ENCODE assay signal across 27 cellular contexts in genomic region chr6:6580225-6580870, GRCh38. TPM values are rescaled to one million over a fixed set of nuclear protein-coding genes. Genes with fewer than 3 reads are reported as not detected.
DNase-seq lines count a peak whose midpoint lies in the region; ATAC-seq, FAIRE-seq and TF ChIP-seq lines count a peak whose summit lies in the region.
"Had no signal": no experiment of that assay in that cellular context is flagged by ENCODE, and none has a peak within 500 bp of the region (broad histone marks: within the 10 kb centered on the region; RNA-seq: fewer than 3 reads in every experiment).

No MANE protein-coding gene starts in this region.

- POLR2A ChIA-PET in T-cell (lab: Charles Lee) = interaction anchor here in 1 of 2 donors (0.5 kb wide), 1 partner anchor 98 kb away, joined by 4 read pairs; no protein-coding TSS in a partner anchor
- POLR2A ChIA-PET in activated naive CD8-positive, alpha-beta T cell treated with anti-CD3 and anti-CD28 coated beads, Interleukin-2, amount 10 ng/mL, durations not matched to agents 7 days and 5 days (lab: Charles Lee) = interaction anchor here (0.9 to 1.1 kb wide), 2 partner anchors 9 to 78 kb away, joined by 3 to 5 read pairs; partner anchors contain the start of gene LY86
- POLR2A ChIA-PET in naive thymus-derived CD8-positive, alpha-beta T cell (lab: Charles Lee) = interaction anchor here (0.5 to 2.4 kb wide), 4 partner anchors 31 to 634 kb away, joined by 3 to 11 read pairs (median 3); no protein-coding TSS in a partner anchor

- H3K27ac Mint-ChIP-seq in activated naive CD4-positive, alpha-beta T cell treated with anti-CD3 and anti-CD28 coated beads, Interleukin-2, amount 50 U/mL, for 24 hours = peak overlapping the region; percentile 57
- peak overlapping the region; percentile 51 to 53 for H3K27ac Mint-ChIP-seq in T-cell
- peak overlapping the region; percentile 28 for H3K27ac Mint-ChIP-seq in activated naive CD8-positive, alpha-beta T cell treated with anti-CD3 and anti-CD28 coated beads, Interleukin-2, amount 10 ng/mL, durations not matched to agents 7 days and 5 days
- peak overlapping the region in 9 of 10 donors; percentile 38 to 95 (median 90) for H3K27ac Mint-ChIP-seq in naive thymus-derived CD8-positive, alpha-beta T cell
- H3K27ac Mint-ChIP-seq: HFFc6 had no signal

- H3K27ac ChIP-seq in sigmoid colon = no peak overlapping the region
- H3K27ac ChIP-seq: GM23248, HL-60 had no signal

- FAIRE-seq in frontal cortex (lab: Jason Lieb, UNC) = no peak
- FAIRE-seq: HepG2, RCC 7860 had no signal

- H3K36me3 ChIP-seq in sigmoid colon = no peaks in the 10 kb centered on the region
- H3K36me3 ChIP-seq in mucosa of descending colon (ENCODE audit: low read depth) = no peaks in the 10 kb centered on the region

- H3K36me3 Mint-ChIP-seq in activated naive CD4-positive, alpha-beta T cell treated with anti-CD3 and anti-CD28 coated beads, Interleukin-2, amount 50 U/mL, for 24 hours = peaks cover 7% of the 10 kb centered on the region
- H3K36me3 Mint-ChIP-seq in T-cell = peaks cover 3% of the 10 kb centered on the region
- peaks cover 24% of the 10 kb centered on the region for H3K36me3 Mint-ChIP-seq in activated naive CD8-positive, alpha-beta T cell treated with anti-CD3 and anti-CD28 coated beads, Interleukin-2, amount 10 ng/mL, durations not matched to agents 7 days and 5 days
- H3K36me3 Mint-ChIP-seq in naive thymus-derived CD8-positive, alpha-beta T cell = peaks cover 0 to 7% (median 0%) of the 10 kb centered on the region in 3 donors

- H3K27me3 Mint-ChIP-seq in activated naive CD4-positive, alpha-beta T cell treated with anti-CD3 and anti-CD28 coated beads, Interleukin-2, amount 50 U/mL, for 24 hours = no peaks in the 10 kb centered on the region
- peaks cover 0 to 2% of the 10 kb centered on the region in 2 donors for H3K27me3 Mint-ChIP-seq in T-cell
- H3K27me3 Mint-ChIP-seq in activated naive CD8-positive, alpha-beta T cell treated with anti-CD3 and anti-CD28 coated beads, Interleukin-2, amount 10 ng/mL, durations not matched to agents 7 days and 5 days = no peaks in the 10 kb centered on the region
- H3K27me3 Mint-ChIP-seq in naive thymus-derived CD8-positive, alpha-beta T cell = no peaks in the 10 kb centered on the region

- no peak for TF ChIP-seq EP300 in sigmoid colon (IDR thresholded peaks at IDR 0.05)

- intact Hi-C loops in sigmoid colon (cut with DNase I) = no loop called here
- intact Hi-C loops in mucosa of descending colon (cut with DNase I, micrococcal nuclease) = no loop called here

- H3K9me3 ChIP-seq in sigmoid colon (no peaks in the 10 kb centered on the region), mucosa of descending colon (no peaks in the 10 kb centered on the region)

- TF ChIP-seq CTCF in sigmoid colon (IDR thresholded peaks at IDR 0.05) (no peak), mucosa of descending colon (IDR thresholded peaks at IDR 0.05) (no peak)

- no peaks in the 10 kb centered on the region for H3K9me3 Mint-ChIP-seq in activated naive CD4-positive, alpha-beta T cell treated with anti-CD3 and anti-CD28 coated beads, Interleukin-2, amount 50 U/mL, for 24 hours
- peaks cover 0 to 4% (median 2%) of the 10 kb centered on the region in 3 donors for H3K9me3 Mint-ChIP-seq in T-cell
- peaks cover 25% of the 10 kb centered on the region for H3K9me3 Mint-ChIP-seq in activated naive CD8-positive, alpha-beta T cell treated with anti-CD3 and anti-CD28 coated beads, Interleukin-2, amount 10 ng/mL, durations not matched to agents 7 days and 5 days
- H3K9me3 Mint-ChIP-seq in naive thymus-derived CD8-positive, alpha-beta T cell = peaks cover 0 to 11% (median 2%) of the 10 kb centered on the region in 9 donors

- WGBS in sigmoid colon, 2 donors = 75 to 90% methylated on average over 6 of the region's 6 CpGs

- peaks cover 0 to 21% (median 15%) of the 10 kb centered on the region in 4 donors for H3K4me1 ChIP-seq in sigmoid colon
- H3K4me1 ChIP-seq in mucosa of descending colon (ENCODE audit: low read depth) = no peaks in the 10 kb centered on the region

- H3K4me3 ChIP-seq in sigmoid colon (no peak overlapping the region), mucosa of descending colon (no peak overlapping the region)
- H3K4me3 ChIP-seq: GM23248 had no signal

- peaks cover 50% of the 10 kb centered on the region for H3K4me1 Mint-ChIP-seq in activated naive CD4-positive, alpha-beta T cell treated with anti-CD3 and anti-CD28 coated beads, Interleukin-2, amount 50 U/mL, for 24 hours
- peaks cover 26 to 44% (median 35%) of the 10 kb centered on the region in 3 donors for H3K4me1 Mint-ChIP-seq in T-cell
- H3K4me1 Mint-ChIP-seq in activated naive CD8-positive, alpha-beta T cell treated with anti-CD3 and anti-CD28 coated beads, Interleukin-2, amount 10 ng/mL, durations not matched to agents 7 days and 5 days = peaks cover 22% of the 10 kb centered on the region
- H3K4me1 Mint-ChIP-seq in naive thymus-derived CD8-positive, alpha-beta T cell = peaks cover 20 to 48% (median 36%) of the 10 kb centered on the region in 4 donors
- H3K4me1 Mint-ChIP-seq: H9 had no signal

- peak overlapping the region; percentile 15 for H3K4me3 Mint-ChIP-seq in activated naive CD4-positive, alpha-beta T cell treated with anti-CD3 and anti-CD28 coated beads, Interleukin-2, amount 50 U/mL, for 24 hours
- peak overlapping the region in 1 of 3 donors; percentile 22 for H3K4me3 Mint-ChIP-seq in T-cell
- no peak overlapping the region for H3K4me3 Mint-ChIP-seq in activated naive CD8-positive, alpha-beta T cell treated with anti-CD3 and anti-CD28 coated beads, Interleukin-2, amount 10 ng/mL, durations not matched to agents 7 days and 5 days
- H3K4me3 Mint-ChIP-seq in naive thymus-derived CD8-positive, alpha-beta T cell = peak overlapping the region in 1 of 10 donors; percentile 51
- H3K4me3 Mint-ChIP-seq: CD4-positive, alpha-beta memory T cell; H9; HFFc6 had no signal

- DNase-seq in activated naive CD4-positive, alpha-beta T cell treated with Interleukin-2 at 50 U/mL for 16 hours = no peak
- DNase-seq in T-cell (no peak), frontal cortex (ENCODE audit: low spot score in 2 of 2) (no peak), sigmoid colon (no peak), mucosa of descending colon (no peak)
- DNase-seq in activated naive CD8-positive, alpha-beta T cell treated with anti-CD3 and anti-CD28 coated beads, Interleukin-2, amount 10 ng/mL, durations not matched to agents 7 days and 5 days = no peak
- no peak for DNase-seq in naive thymus-derived CD8-positive, alpha-beta T cell
- DNase-seq: DND-41, GM23248, H9, HFFc6, KBM-7, MM.1S, NCI-H1048, NCI-H1417 treated with DMSO at 0.1 percent for 48 hours, NCI-H187 treated with DMSO at 0.1 percent for 48 hours, NCI-H2107, NCI-H446 treated with DMSO at 0.1 percent for 48 hours, NCI-H526 treated with DMSO at 0.1 percent for 48 hours, OCI-M1 had no signal

- CTCF ChIA-PET in T-cell (lab: Charles Lee) = interaction anchor here (0.7 to 1.0 kb wide), 2 partner anchors 9 to 13 kb away, joined by 3 read pairs; no protein-coding TSS in a partner anchor

- H3K27me3 ChIP-seq in sigmoid colon = no peaks in the 10 kb centered on the region

- no peak for ATAC-seq in T-cell (replicated peaks in 1 of 4)
- no peak for ATAC-seq in activated naive CD8-positive, alpha-beta T cell treated with anti-CD3 and anti-CD28 coated beads, Interleukin-2, amount 10 ng/mL, durations not matched to agents 7 days and 5 days (ENCODE audit: low read depth)
- ATAC-seq in naive thymus-derived CD8-positive, alpha-beta T cell = no peak
- ATAC-seq in mucosa of descending colon = no peak
- ATAC-seq: HepG2 had no signal

- TF ChIP-seq POLR2A in sigmoid colon (IDR thresholded peaks at IDR 0.05) = no peak

RNA-seq across cellular contexts. Expression of gene LY86, which starts 8.2 kb away (rescaled TPM):
- 1 to 10 TPM in 3 of 5 donors, under 1 TPM in 2; 0.54 to 3.6 (median 2.5) TPM for total RNA-seq in T-cell
- total RNA-seq in activated naive CD8-positive, alpha-beta T cell treated with anti-CD3 and anti-CD28 coated beads, Interleukin-2, amount 10 ng/mL, durations not matched to agents 7 days and 5 days = 1 to 10 TPM; 5.5 to 5.7 TPM
- 1 to 10 TPM; 2.2 to 3.0 TPM for total RNA-seq in naive thymus-derived CD8-positive, alpha-beta T cell
- 1 to 10 TPM; 6.0 to 7.0 (median 6.3) TPM for polyA plus RNA-seq in naive thymus-derived CD8-positive, alpha-beta T cell
- total RNA-seq in frontal cortex = 2.9 TPM
- 1 to 10 TPM; 1.1 to 5.9 (median 3.3) TPM for total RNA-seq in sigmoid colon
- 10 to 100 TPM in 1 of 3 donors, 1 to 10 TPM in 2; 6.6 to 15.7 (median 9.7) TPM for polyA plus RNA-seq in sigmoid colon
- 1 to 10 TPM; 1.2 to 2.8 (median 1.6) TPM for total RNA-seq in mucosa of descending colon
- total RNA-seq: GM23248, H9, HepG2, HFFc6, HT-29 had no signal
- polyA plus RNA-seq: BJ, GM23248, HepG2 had no signal

Comparison
In these comparisons a context has a peak if more than half of its experiments do, and no peak if none do; other contexts are left out.
1. H3K27ac Mint-ChIP-seq: peak in every context shown above with its lines; median percentile 90 in naive thymus-derived CD8-positive, alpha-beta T cell; 57 in activated naive CD4-positive, alpha-beta T cell treated with anti-CD3 and anti-CD28 coated beads, Interleukin-2, amount 50 U/mL, for 24 hours; 52 in T-cell; 28 in activated naive CD8-positive, alpha-beta T cell treated with anti-CD3 and anti-CD28 coated beads, Interleukin-2, amount 10 ng/mL, durations not matched to agents 7 days and 5 days.